Comparison of ENCODE assay signal across 9 cellular contexts in the genomic region with DNA sequence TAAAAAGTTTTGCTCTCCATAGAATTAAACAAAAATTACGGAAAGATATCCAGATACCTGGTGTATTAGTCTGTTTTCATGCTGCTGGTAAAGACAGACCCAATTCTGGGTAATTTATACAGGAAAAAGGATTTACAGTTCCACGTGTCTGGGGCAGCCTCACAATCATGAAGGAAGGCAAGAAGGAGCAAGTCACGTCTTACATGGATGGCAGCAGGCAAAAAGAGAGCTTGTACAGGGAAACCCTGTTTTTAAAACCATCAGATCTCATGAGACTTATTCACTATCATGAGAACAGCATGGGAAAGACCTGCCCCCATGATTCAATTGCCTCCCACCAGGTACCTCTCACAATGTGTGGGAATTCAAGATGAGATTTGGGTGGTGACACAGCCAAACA. TPM values are rescaled to one million over a fixed set of nuclear protein-coding genes. Genes with fewer than 3 reads are reported as not detected.
DNase-seq lines count a peak whose midpoint lies in the region; ATAC-seq, FAIRE-seq and TF ChIP-seq lines count a peak whose summit lies in the region.
"Not testable (repeated sequence)": the region's sequence is repeated elsewhere in the genome, so short reads cannot be mapped to it uniquely, and the experiment has no call there.
"Had no signal": no experiment of that assay in that cellular context is flagged by ENCODE, and none has a peak within 500 bp of the region (broad histone marks: within the 10 kb centered on the region; RNA-seq: fewer than 3 reads in every experiment).

No MANE protein-coding gene starts in this region.

- not testable (repeated sequence) for DNase-seq in K562 (ENCODE audit: extremely low read depth in 1 of 4, low spot score in 3 of 4); HepG2 (ENCODE audit: low spot score)

- not testable (repeated sequence) for H3K36me3 ChIP-seq in HEK293 (ENCODE audit: control insufficient read depth in 2 of 2, insufficient read depth in 1 of 2, low read length in 2 of 2); K562 (ENCODE audit: control insufficient read depth, insufficient read depth, low read length); HepG2 (replicated peaks in 1 of 2; ENCODE audit: control insufficient read depth in 1 of 2, insufficient read depth in 2 of 2, low read length in 2 of 2)

- H3K27ac ChIP-seq in HEK293 (ENCODE audit: extremely low read depth, low read depth, low read length); K562 (ENCODE audit: extremely low read depth, low read depth, low read length); HepG2 (ENCODE audit: extremely low read length, insufficient read depth, low read length): not testable (repeated sequence)

- H3K9me1 ChIP-seq in K562 (ENCODE audit: control insufficient read depth, insufficient read depth, low read length) = not testable (repeated sequence)

- H2AFZ ChIP-seq in K562 (ENCODE audit: low read depth, low read length); HepG2 (ENCODE audit: low read length): not testable (repeated sequence)

- intact Hi-C loops in K562 (cut with micrococcal nuclease); HepG2 (cut with micrococcal nuclease; ENCODE audit: unreplicated experiment): not testable (repeated sequence)

- not testable (repeated sequence) for H3K9me3 ChIP-seq in HEK293 (ENCODE audit: control insufficient read depth, insufficient read depth, low read depth, low read length)
- H3K9me3 ChIP-seq in K562 (replicated peaks; ENCODE audit: control insufficient read depth, insufficient read depth, low read depth, low read length) = peaks cover 18% of the 10 kb centered on the region
- peaks cover 32% of the 10 kb centered on the region for H3K9me3 ChIP-seq in HepG2 (ENCODE audit: low read length)

- not testable (repeated sequence) for H3K9ac ChIP-seq in K562 (ENCODE audit: insufficient read depth in 1 of 2, low read depth in 2 of 2, low read length in 2 of 2); HepG2 (ENCODE audit: insufficient read depth, low read depth, low read length)

- not testable (repeated sequence) for H3K4me2 ChIP-seq in K562 (ENCODE audit: insufficient read depth, low read length); HepG2 (ENCODE audit: low read depth, low read length)

- CTCF ChIA-PET in HEK293 (lab: Yijun Ruan, JAX); K562 (lab: Yijun Ruan, JAX; ENCODE audit: low intra/inter-chr PET ratio); HepG2 (lab: Yijun Ruan, JAX; ENCODE audit: low intra/inter-chr PET ratio, low total read pairs): not testable (repeated sequence)

- TF ChIP-seq EP300 in K562 (IDR thresholded peaks at IDR 0.05; ENCODE audit: low read length); HepG2 (IDR thresholded peaks at IDR 0.05; ENCODE audit: low read depth in 2 of 2, low read length in 2 of 2); HepG2 (CRISPR knock-in tag; IDR thresholded peaks at IDR 0.05; ENCODE audit: borderline replicate concordance): not testable (repeated sequence)

- H3K27me3 ChIP-seq in K562 (ENCODE audit: control insufficient read depth in 2 of 2, insufficient read depth in 2 of 2, low read length in 2 of 2); HepG2 (ENCODE audit: control insufficient read depth in 1 of 2, insufficient read depth in 2 of 2, low read length in 2 of 2): not testable (repeated sequence)

- not testable (repeated sequence) for FAIRE-seq in K562 (lab: Jason Lieb, UNC); HepG2 (lab: Jason Lieb, UNC)

- POLR2A ChIA-PET in HEK293 (lab: Yijun Ruan, JAX); HepG2 (lab: Yijun Ruan, JAX): not testable (repeated sequence)
- POLR2A ChIA-PET in K562 (lab: Yijun Ruan, JAX) = interaction anchor here (1.9 kb wide), 1 partner anchor 17 kb away, joined by 4 read pairs; no protein-coding TSS in a partner anchor

- TF ChIP-seq POLR2A in K562 (conservative IDR thresholded peaks at IDR 0.05); HepG2 (IDR thresholded peaks at IDR 0.05; ENCODE audit: insufficient read depth in 1 of 2, low read depth in 2 of 2, low read length in 2 of 2): not testable (repeated sequence)

- not testable (repeated sequence) for H3K4me3 ChIP-seq in HEK293 (ENCODE audit: low read depth, low read length); K562; HepG2 (replicated peaks in 1 of 3; ENCODE audit: insufficient read depth in 1 of 3, low read depth in 2 of 3, low read length in 3 of 3)

- ATAC-seq in K562, HepG2: not testable (repeated sequence)

- WGBS in K562 (ENCODE audit: insufficient coverage, low coverage, missing lambda C conversion rate) = 3% methylated on average over 3 of the region's 3 CpGs
- WGBS in HepG2 (ENCODE audit: low lambda C conversion rate) = 3% methylated on average over 3 of the region's 3 CpGs

- BruUV-seq in K562 (replicated peaks; lab: Mats Ljungman, UMichigan); HepG2 (replicated peaks; lab: Mats Ljungman, UMichigan): not testable (repeated sequence)

- not testable (repeated sequence) for TF ChIP-seq RAD21 in K562 (CRISPR knock-in tag; conservative IDR thresholded peaks at IDR 0.05 in 1 of 2, IDR thresholded peaks at IDR 0.05 in 1 of 2); HepG2 (CRISPR knock-in tag; IDR thresholded peaks at IDR 0.05)

- H3K79me2 ChIP-seq in K562 (ENCODE audit: control insufficient read depth, insufficient read depth, low read length); HepG2 (ENCODE audit: insufficient read depth, low read length): not testable (repeated sequence)

- TF ChIP-seq CTCF in HEK293 (tag by site-specific recombination; IDR thresholded peaks at IDR 0.05); K562 (IDR thresholded peaks at IDR 0.05 in 2 of 3, conservative IDR thresholded peaks at IDR 0.05 in 1 of 3; ENCODE audit: insufficient read depth in 2 of 3, low read depth in 1 of 3, low read length in 3 of 3); HepG2 (CRISPR knock-in tag; IDR thresholded peaks at IDR 0.05): not testable (repeated sequence)

- in situ Hi-C loops in K562 (cut with MboI); HepG2 (cut with HindIII; ENCODE audit: extremely low pct_ligation_motif_present, low pct_unique_long_range_greater_than_20kb): not testable (repeated sequence)

- not testable (repeated sequence) for H4K20me1 ChIP-seq in K562 (replicated peaks; ENCODE audit: control insufficient read depth, insufficient read depth, low read length); HepG2 (ENCODE audit: insufficient read depth, low read length)

- not testable (repeated sequence) for H3K4me1 ChIP-seq in HEK293 (ENCODE audit: control insufficient read depth, insufficient read depth, low read length); K562 (replicated peaks in 1 of 2; ENCODE audit: control insufficient read depth in 2 of 2, insufficient read depth in 2 of 2, low read length in 2 of 2); HepG2 (ENCODE audit: insufficient read depth, low read length)

RNA-seq across cellular contexts. Expression of a gene that starts 24.2 kb away (rescaled TPM):
- total RNA-seq in K562 (2011; cell fraction: chromatin; rRNA removed; ENCODE audit: low replicate concordance) = 0.60 and 0.67 TPM in 2 replicates
- 0.50 TPM in 1 of 2 replicates, not detected in the other for total RNA-seq in K562 (2011; cell fraction: nucleolus; rRNA removed)
- not detected in 2 replicates for total RNA-seq in K562 (2011; cell fraction: nucleoplasm; rRNA removed)
- total RNA-seq in K562 (2014; rRNA removed) (not detected in 2 replicates), K562 (2014; rRNA removed; fragmentation: Illumina TruSeq; extraction: Trizol) (not detected in 2 replicates), K562 (2015; rRNA removed; fragmentation: Illumina TruSeq; extraction: Trizol) (0.33 and 0.64 TPM in 2 replicates), K562 (2021) (0.58 and 1.5 TPM in 2 replicates), HepG2 (2016; rRNA removed; fragmentation: Illumina TruSeq; extraction: Trizol) (not detected in 2 replicates)
- polyA plus RNA-seq in K562 (2011; rRNA removed) (0.33 and 1.6 TPM in 2 replicates), K562 (2014; fragmentation: Illumina TruSeq; extraction: Trizol) (0.64 TPM in 1 of 2 replicates, not detected in the other), K562 (2014; fragmentation: Nextera tagmentation; extraction: Ambion mirVana) (under 1 TPM in 1 of 2 experiments, not detected in 1; 0.06 TPM), K562 (2014; rRNA removed) (0.32 and 0.42 TPM in 2 replicates), HepG2 (2011; rRNA removed) (0.13 and 0.51 TPM in 2 replicates)
- 1.00 and 2.4 TPM in 2 replicates for polyA plus RNA-seq in K562 (2011; cell fraction: cytosol; rRNA removed)
- polyA plus RNA-seq in K562 (2011; cell fraction: nucleus; rRNA removed) = 1.7 and 2.5 TPM in 2 replicates
- 0.36 and 3.3 TPM in 2 replicates for polyA plus RNA-seq in K562 (2012)
- not detected in 2 replicates for polyA minus RNA-seq in K562 (2011; rRNA and poly(A)+ RNA removed)
- polyA minus RNA-seq in K562 (2011; cell fraction: cytosol; rRNA and poly(A)+ RNA removed) = 2.8 TPM in 1 of 2 replicates, not detected in the other
- polyA minus RNA-seq in K562 (2011; cell fraction: nucleus; rRNA and poly(A)+ RNA removed) = 0.40 and 1.1 TPM in 2 replicates
- not detected in 2 replicates for total RNA-seq in HepG2 (2016; cell fraction: cytosol; rRNA removed; fragmentation: Illumina TruSeq; extraction: Trizol; ENCODE audit: low read depth)
- not detected in 2 replicates for total RNA-seq in HepG2 (2016; cell fraction: insoluble cytoplasmic fraction; rRNA removed; fragmentation: Illumina TruSeq; extraction: Trizol)
- total RNA-seq in HepG2 (2016; cell fraction: membrane; rRNA removed; fragmentation: Illumina TruSeq; extraction: Trizol) = not detected in 2 replicates
- total RNA-seq in HepG2 (2016; cell fraction: nucleus; rRNA removed; fragmentation: Illumina TruSeq; extraction: Trizol) = not detected in 2 replicates
- 0.40 and 0.45 TPM in 2 replicates for polyA plus RNA-seq in HepG2 (2011; cell fraction: cytosol; rRNA removed)
- polyA plus RNA-seq in HepG2 (2011; cell fraction: nucleus; rRNA removed) = 0.80 TPM in 2 replicates
- 0.37 TPM in 1 of 2 replicates, not detected in the other for polyA plus RNA-seq in HepG2 (2012)
- polyA plus RNA-seq in HepG2 (2016; cell fraction: cytosol; fragmentation: Illumina TruSeq; extraction: Trizol; ENCODE audit: low read depth) = not detected in 2 replicates
- polyA plus RNA-seq in HepG2 (2016; cell fraction: insoluble cytoplasmic fraction; fragmentation: Illumina TruSeq; extraction: Trizol; ENCODE audit: low read depth) = not detected in 2 replicates
- not detected in 2 replicates for polyA plus RNA-seq in HepG2 (2016; cell fraction: membrane; fragmentation: Illumina TruSeq; extraction: Trizol; ENCODE audit: low read depth)
- not detected in 2 replicates for polyA plus RNA-seq in HepG2 (2016; cell fraction: nucleus; fragmentation: Illumina TruSeq; extraction: Trizol; ENCODE audit: insufficient read depth, low read depth)
- 0.22 and 1.2 TPM in 2 replicates for polyA minus RNA-seq in HepG2 (2011; rRNA and poly(A)+ RNA removed; ENCODE audit: low replicate concordance)
- not detected in 2 replicates for polyA minus RNA-seq in HepG2 (2011; cell fraction: cytosol; rRNA and poly(A)+ RNA removed)
- not detected in 2 replicates for polyA minus RNA-seq in HepG2 (2011; cell fraction: nucleus; rRNA and poly(A)+ RNA removed)
- total RNA-seq: Caco-2; CD4-positive, alpha-beta T cell had no signal
- polyA plus RNA-seq: AG04450, BJ, CD14-positive monocyte had no signal

RNA-seq across cellular contexts. Expression of a gene that starts 35.9 kb away (rescaled TPM):
- 5.5 and 15.4 TPM in 2 replicates for total RNA-seq in K562 (2011; cell fraction: chromatin; rRNA removed; ENCODE audit: low replicate concordance)
- total RNA-seq in K562 (2011; cell fraction: nucleolus; rRNA removed) = 19.5 and 27.3 TPM in 2 replicates
- total RNA-seq in K562 (2011; cell fraction: nucleoplasm; rRNA removed) = 20.7 and 24.7 TPM in 2 replicates
- 13.8 and 17.7 TPM in 2 replicates for total RNA-seq in K562 (2014; rRNA removed)
- total RNA-seq in K562 (2014; rRNA removed; fragmentation: Illumina TruSeq; extraction: Trizol) = 6.5 TPM in 2 replicates
- 6.2 and 7.6 TPM in 2 replicates for total RNA-seq in K562 (2015; rRNA removed; fragmentation: Illumina TruSeq; extraction: Trizol)
- 17.9 and 18.9 TPM in 2 replicates for total RNA-seq in K562 (2021)
- 15.1 and 19.2 TPM in 2 replicates for polyA plus RNA-seq in K562 (2011; rRNA removed)
- 20.1 and 36.9 TPM in 2 replicates for polyA plus RNA-seq in K562 (2011; cell fraction: cytosol; rRNA removed)
- 11.4 and 12.1 TPM in 2 replicates for polyA plus RNA-seq in K562 (2011; cell fraction: nucleus; rRNA removed)
- polyA plus RNA-seq in K562 (2012) = 14.1 and 19.0 TPM in 2 replicates
- 4.7 and 6.4 TPM in 2 replicates for polyA plus RNA-seq in K562 (2014; fragmentation: Illumina TruSeq; extraction: Trizol)
- polyA plus RNA-seq in K562 (2014; fragmentation: Nextera tagmentation; extraction: Ambion mirVana) = 1 to 10 TPM; 1.4 to 2.1 TPM
- 9.8 and 11.9 TPM in 2 replicates for polyA plus RNA-seq in K562 (2014; rRNA removed)
- 5.3 and 5.5 TPM in 2 replicates for polyA minus RNA-seq in K562 (2011; rRNA and poly(A)+ RNA removed)
- 11.5 and 17.7 TPM in 2 replicates for polyA minus RNA-seq in K562 (2011; cell fraction: cytosol; rRNA and poly(A)+ RNA removed)
- 5.0 and 6.9 TPM in 2 replicates for polyA minus RNA-seq in K562 (2011; cell fraction: nucleus; rRNA and poly(A)+ RNA removed)
- total RNA-seq in HepG2 (2016; rRNA removed; fragmentation: Illumina TruSeq; extraction: Trizol) = 0.20 and 1.0 TPM in 2 replicates
- total RNA-seq in HepG2 (2016; cell fraction: cytosol; rRNA removed; fragmentation: Illumina TruSeq; extraction: Trizol; ENCODE audit: low read depth) = 0.26 and 0.30 TPM in 2 replicates
- 0.25 and 0.84 TPM in 2 replicates for total RNA-seq in HepG2 (2016; cell fraction: insoluble cytoplasmic fraction; rRNA removed; fragmentation: Illumina TruSeq; extraction: Trizol)
- total RNA-seq in HepG2 (2016; cell fraction: membrane; rRNA removed; fragmentation: Illumina TruSeq; extraction: Trizol) = 0.49 and 0.62 TPM in 2 replicates
- 0.78 and 0.90 TPM in 2 replicates for total RNA-seq in HepG2 (2016; cell fraction: nucleus; rRNA removed; fragmentation: Illumina TruSeq; extraction: Trizol)
- polyA plus RNA-seq in HepG2 (2011; rRNA removed) = 1.5 and 1.8 TPM in 2 replicates
- polyA plus RNA-seq in HepG2 (2011; cell fraction: cytosol; rRNA removed) = 1.0 and 1.7 TPM in 2 replicates
- polyA plus RNA-seq in HepG2 (2011; cell fraction: nucleus; rRNA removed) = 1.2 and 1.4 TPM in 2 replicates
- polyA plus RNA-seq in HepG2 (2012) = 1.5 and 2.6 TPM in 2 replicates
- polyA plus RNA-seq in HepG2 (2016; cell fraction: cytosol; fragmentation: Illumina TruSeq; extraction: Trizol; ENCODE audit: low read depth) = 0.10 and 0.31 TPM in 2 replicates
- polyA plus RNA-seq in HepG2 (2016; cell fraction: insoluble cytoplasmic fraction; fragmentation: Illumina TruSeq; extraction: Trizol; ENCODE audit: low read depth) = 0.24 and 0.45 TPM in 2 replicates
- 0.22 and 0.38 TPM in 2 replicates for polyA plus RNA-seq in HepG2 (2016; cell fraction: membrane; fragmentation: Illumina TruSeq; extraction: Trizol; ENCODE audit: low read depth)
- polyA plus RNA-seq in HepG2 (2016; cell fraction: nucleus; fragmentation: Illumina TruSeq; extraction: Trizol; ENCODE audit: insufficient read depth, low read depth) = 1.9 and 2.1 TPM in 2 replicates
- polyA minus RNA-seq in HepG2 (2011; rRNA and poly(A)+ RNA removed; ENCODE audit: low replicate concordance) = 1.4 and 15.3 TPM in 2 replicates
- polyA minus RNA-seq in HepG2 (2011; cell fraction: cytosol; rRNA and poly(A)+ RNA removed) = 0.40 and 1.7 TPM in 2 replicates
- 1.2 and 1.5 TPM in 2 replicates for polyA minus RNA-seq in HepG2 (2011; cell fraction: nucleus; rRNA and poly(A)+ RNA removed)
- total RNA-seq: A172 had no signal
